1 cellular context compared by ENCODE assay signal in the genomic region with DNA sequence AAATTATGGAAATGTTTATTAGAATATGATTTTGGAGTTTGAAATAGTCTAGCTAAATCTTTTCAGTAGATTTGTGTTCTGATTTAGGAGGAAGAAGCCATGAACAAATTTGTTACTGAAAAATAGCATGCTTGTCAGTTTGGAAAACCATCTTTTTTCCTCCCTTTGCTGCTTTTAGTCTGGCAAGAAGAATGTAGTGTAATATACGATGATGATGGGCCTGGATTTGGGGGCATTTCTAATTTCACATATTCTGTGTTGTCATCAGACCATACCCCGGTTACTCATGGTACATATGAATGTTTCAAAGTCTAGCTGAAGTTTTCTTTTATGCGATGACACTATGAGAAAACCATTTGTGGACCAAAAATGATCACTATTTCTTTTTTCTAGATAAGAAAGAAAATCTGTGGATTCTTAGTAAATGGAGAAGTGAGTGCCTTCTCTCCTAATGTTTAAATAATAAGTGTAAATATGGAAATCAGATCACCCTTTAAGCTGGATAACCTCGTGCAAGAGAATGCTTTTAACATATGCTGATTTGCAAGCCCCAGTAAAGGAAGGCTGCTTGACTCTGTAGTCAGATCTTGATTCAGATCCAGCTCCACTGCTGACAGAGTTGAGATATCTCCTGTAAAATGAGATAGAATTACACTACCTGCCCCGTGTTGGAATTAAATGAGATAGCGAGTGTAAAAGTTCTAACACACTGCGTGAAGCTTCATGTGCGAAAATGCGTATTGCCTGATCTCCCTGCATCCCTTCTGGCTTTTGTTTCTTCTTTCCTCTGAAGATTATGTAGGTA.
TF ChIP-seq lines count a peak whose summit lies in the region.

No MANE protein-coding gene starts in this region.

TF ChIP-seq in GM12878, 131 proteins besides CTCF, POLR2A, EP300 and RAD21:
- TF ChIP-seq, protein P1, sequence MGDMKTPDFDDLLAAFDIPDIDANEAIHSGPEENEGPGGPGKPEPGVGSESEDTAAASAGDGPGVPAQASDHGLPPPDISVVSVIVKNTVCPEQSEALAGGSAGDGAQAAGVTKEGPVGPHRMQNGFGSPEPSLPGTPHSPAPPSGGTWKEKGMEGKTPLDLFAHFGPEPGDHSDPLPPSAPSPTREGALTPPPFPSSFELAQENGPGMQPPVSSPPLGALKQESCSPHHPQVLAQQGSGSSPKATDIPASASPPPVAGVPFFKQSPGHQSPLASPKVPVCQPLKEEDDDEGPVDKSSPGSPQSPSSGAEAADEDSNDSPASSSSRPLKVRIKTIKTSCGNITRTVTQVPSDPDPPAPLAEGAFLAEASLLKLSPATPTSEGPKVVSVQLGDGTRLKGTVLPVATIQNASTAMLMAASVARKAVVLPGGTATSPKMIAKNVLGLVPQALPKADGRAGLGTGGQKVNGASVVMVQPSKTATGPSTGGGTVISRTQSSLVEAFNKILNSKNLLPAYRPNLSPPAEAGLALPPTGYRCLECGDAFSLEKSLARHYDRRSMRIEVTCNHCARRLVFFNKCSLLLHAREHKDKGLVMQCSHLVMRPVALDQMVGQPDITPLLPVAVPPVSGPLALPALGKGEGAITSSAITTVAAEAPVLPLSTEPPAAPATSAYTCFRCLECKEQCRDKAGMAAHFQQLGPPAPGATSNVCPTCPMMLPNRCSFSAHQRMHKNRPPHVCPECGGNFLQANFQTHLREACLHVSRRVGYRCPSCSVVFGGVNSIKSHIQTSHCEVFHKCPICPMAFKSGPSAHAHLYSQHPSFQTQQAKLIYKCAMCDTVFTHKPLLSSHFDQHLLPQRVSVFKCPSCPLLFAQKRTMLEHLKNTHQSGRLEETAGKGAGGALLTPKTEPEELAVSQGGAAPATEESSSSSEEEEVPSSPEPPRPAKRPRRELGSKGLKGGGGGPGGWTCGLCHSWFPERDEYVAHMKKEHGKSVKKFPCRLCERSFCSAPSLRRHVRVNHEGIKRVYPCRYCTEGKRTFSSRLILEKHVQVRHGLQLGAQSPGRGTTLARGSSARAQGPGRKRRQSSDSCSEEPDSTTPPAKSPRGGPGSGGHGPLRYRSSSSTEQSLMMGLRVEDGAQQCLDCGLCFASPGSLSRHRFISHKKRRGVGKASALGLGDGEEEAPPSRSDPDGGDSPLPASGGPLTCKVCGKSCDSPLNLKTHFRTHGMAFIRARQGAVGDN (IDR thresholded peaks at IDR 0.05), result no peak
- TF ChIP-seq, protein P2, sequence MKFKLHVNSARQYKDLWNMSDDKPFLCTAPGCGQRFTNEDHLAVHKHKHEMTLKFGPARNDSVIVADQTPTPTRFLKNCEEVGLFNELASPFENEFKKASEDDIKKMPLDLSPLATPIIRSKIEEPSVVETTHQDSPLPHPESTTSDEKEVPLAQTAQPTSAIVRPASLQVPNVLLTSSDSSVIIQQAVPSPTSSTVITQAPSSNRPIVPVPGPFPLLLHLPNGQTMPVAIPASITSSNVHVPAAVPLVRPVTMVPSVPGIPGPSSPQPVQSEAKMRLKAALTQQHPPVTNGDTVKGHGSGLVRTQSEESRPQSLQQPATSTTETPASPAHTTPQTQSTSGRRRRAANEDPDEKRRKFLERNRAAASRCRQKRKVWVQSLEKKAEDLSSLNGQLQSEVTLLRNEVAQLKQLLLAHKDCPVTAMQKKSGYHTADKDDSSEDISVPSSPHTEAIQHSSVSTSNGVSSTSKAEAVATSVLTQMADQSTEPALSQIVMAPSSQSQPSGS (IDR thresholded peaks at IDR 0.05; ENCODE audit: low read length), result no peak
- no peak for TF ChIP-seq SIX5 (IDR thresholded peaks at IDR 0.05; ENCODE audit: low read depth, low read length, severe bottlenecking)
- no peak for TF ChIP-seq FOXK2 (IDR thresholded peaks at IDR 0.05)
- TF ChIP-seq MTA3 (IDR thresholded peaks at IDR 0.05; ENCODE audit: borderline replicate concordance, low read length), result no peak
- no peak for TF ChIP-seq ATF7 (IDR thresholded peaks at IDR 0.05; ENCODE audit: low read depth)
- TF ChIP-seq POLR2AphosphoS2 (IDR thresholded peaks at IDR 0.05; ENCODE audit: low read depth, low read length), result no peak
- no peak for TF ChIP-seq ESRRA (IDR thresholded peaks at IDR 0.05; ENCODE audit: low read length)
- no peak for TF ChIP-seq SUZ12 (IDR thresholded peaks at IDR 0.05; ENCODE audit: unreplicated experiment)
- no peak for TF ChIP-seq NR2C1 (IDR thresholded peaks at IDR 0.05)
- TF ChIP-seq PAX5 (IDR thresholded peaks at IDR 0.05; ENCODE audit: borderline replicate concordance, low read depth, low read length), result no peak
- TF ChIP-seq RFX5 (IDR thresholded peaks at IDR 0.05; ENCODE audit: low read depth, low read length), result no peak
- no peak for TF ChIP-seq SREBF1 (IDR thresholded peaks at IDR 0.05; ENCODE audit: low read length)
- TF ChIP-seq YBX1 (IDR thresholded peaks at IDR 0.05), result no peak
TF ChIP-seq in GM12878: peak in this region for 0.
